ENCODE assay signal across 11 cellular contexts in genomic region chr5:124867064-124867707, GRCh38.
DNase-seq lines count a peak whose midpoint lies in the region; ATAC-seq, FAIRE-seq and TF ChIP-seq lines count a peak whose summit lies in the region.
"Had no signal": no experiment of that assay in that cellular context is flagged by ENCODE, and none has a peak within 500 bp of the region (broad histone marks: within the 10 kb centered on the region; RNA-seq: fewer than 3 reads in every experiment).

No MANE protein-coding gene starts in this region.

- H3K36me3 Mint-ChIP-seq in astrocyte (ENCODE audit: low read depth, unreplicated experiment): no peaks in the 10 kb centered on the region

- H3K9me3 Mint-ChIP-seq in astrocyte (ENCODE audit: unreplicated experiment): peaks cover 4% of the 10 kb centered on the region
- H3K9me3 Mint-ChIP-seq: activated B cell treated with CpG ODN at 0.5 μM for 24 hours had no signal

- peaks cover 34% of the 10 kb centered on the region for H3K4me1 Mint-ChIP-seq in astrocyte (ENCODE audit: low read depth, unreplicated experiment)

- no peak for ATAC-seq in GM21526 (IDR thresholded peaks at IDR 0.05; ENCODE audit: low FRiP score, unreplicated experiment)
- no peak for ATAC-seq in GM21576 (IDR thresholded peaks at IDR 0.05; ENCODE audit: unreplicated experiment)

- no peak for TF ChIP-seq EP300 in suprapubic skin (IDR thresholded peaks at IDR 0.05)

- 54% methylated on average over 7 of the region's 7 CpGs for WGBS in suprapubic skin

- peak overlapping the region; percentile 44 for H3K9ac ChIP-seq in astrocyte (ENCODE audit: low read length)

- no peaks in the 10 kb centered on the region for H4K20me1 ChIP-seq in astrocyte (ENCODE audit: insufficient read depth, low read length)

- H3K36me3 ChIP-seq in HEK293 (ENCODE audit: control insufficient read depth in 2 of 2, insufficient read depth in 1 of 2, low read length in 2 of 2) (no peaks in the 10 kb centered on the region), astrocyte (ENCODE audit: insufficient read depth, low read length) (no peaks in the 10 kb centered on the region), suprapubic skin (no peaks in the 10 kb centered on the region)

- H3K4me1 ChIP-seq in HEK293 (ENCODE audit: control insufficient read depth, insufficient read depth, low read length) (peaks cover 26% of the 10 kb centered on the region), astrocyte (ENCODE audit: insufficient read depth, low read length) (peaks cover 11% of the 10 kb centered on the region), suprapubic skin (peaks cover 17% of the 10 kb centered on the region)

- H3K4me2 ChIP-seq in astrocyte (ENCODE audit: low read length): peak overlapping the region; percentile 58

- peak overlapping the region; percentile 85 for H3K27ac Mint-ChIP-seq in astrocyte (ENCODE audit: unreplicated experiment)
- H3K27ac Mint-ChIP-seq: activated B cell treated with CpG ODN at 0.5 μM for 24 hours had no signal

- no peaks in the 10 kb centered on the region for H3K27me3 Mint-ChIP-seq in astrocyte (ENCODE audit: low read depth, unreplicated experiment)
- H3K27me3 Mint-ChIP-seq: activated B cell treated with CpG ODN at 0.5 μM for 24 hours had no signal

- no peak overlapping the region for H3K4me3 ChIP-seq in HEK293 (ENCODE audit: low read depth, low read length)
- H3K4me3 ChIP-seq in astrocyte (ENCODE audit: insufficient read depth, low read depth, low read length): peak overlapping the region; percentile 18
- no peak overlapping the region for H3K4me3 ChIP-seq in suprapubic skin

- no peaks in the 10 kb centered on the region for H3K79me2 ChIP-seq in astrocyte (ENCODE audit: insufficient read depth, low read length)

- CTCF ChIA-PET in HEK293 (lab: Yijun Ruan, JAX): interaction anchor here (0.6 kb wide), 2 partner anchors 704 to 1197 kb away, joined by 3 read pairs; no protein-coding TSS in a partner anchor

- H3K27me3 ChIP-seq in astrocyte (ENCODE audit: insufficient read depth, low read length): no peaks in the 10 kb centered on the region
- no peaks in the 10 kb centered on the region for H3K27me3 ChIP-seq in suprapubic skin

- H3K4me3 Mint-ChIP-seq in astrocyte (ENCODE audit: unreplicated experiment): no peak overlapping the region
- H3K4me3 Mint-ChIP-seq: activated B cell treated with CpG ODN at 0.5 μM for 24 hours had no signal

- H2AFZ ChIP-seq in astrocyte (ENCODE audit: low read depth, low read length): peak overlapping the region; percentile 60

- TF ChIP-seq CTCF in HEK293 (tag by site-specific recombination; IDR thresholded peaks at IDR 0.05) (no peak), astrocyte (IDR thresholded peaks at IDR 0.05; ENCODE audit: insufficient read depth, low read depth, low read length) (no peak), suprapubic skin (IDR thresholded peaks at IDR 0.05) (no peak)

- POLR2A ChIA-PET in HEK293 (lab: Yijun Ruan, JAX): no interaction called here

- peak; percentile 95 for DNase-seq in astrocyte (ENCODE audit: low read depth)
- DNase-seq in iris pigment epithelial cell (ENCODE audit: low read depth): peak; percentile 42
- no peak for DNase-seq in suprapubic skin (ENCODE audit: low spot score in 2 of 2)
- no peak for DNase-seq in activated CD4-positive, CD25-positive, alpha-beta regulatory T cell treated with anti-CD3 and anti-CD28 coated beads, Interleukin-2, amount 50 U/mL, for 72 hours
- DNase-seq: activated B cell treated with CpG ODN at 0.5 μM for 24 hours, DMS79 treated with DMSO at 0.1 percent for 48 hours, NCI-H2081 treated with DMSO at 0.1 percent for 48 hours had no signal

- H3K27ac ChIP-seq in HEK293 (ENCODE audit: extremely low read depth, low read depth, low read length) (peak overlapping the region; percentile 32; the same call in 1 of the 2 replicates), astrocyte (ENCODE audit: low read depth, low read length) (peak overlapping the region; percentile 66), suprapubic skin (peak overlapping the region; percentile 27)
- H3K27ac ChIP-seq: RWPE1 had no signal

- TF ChIP-seq POLR2A in suprapubic skin (IDR thresholded peaks at IDR 0.05): no peak

- H3K9me3 ChIP-seq in HEK293 (ENCODE audit: control insufficient read depth, insufficient read depth, low read depth, low read length): no peaks in the 10 kb centered on the region
- no peaks in the 10 kb centered on the region for H3K9me3 ChIP-seq in astrocyte (ENCODE audit: insufficient read depth, low read depth, low read length)
- no peaks in the 10 kb centered on the region for H3K9me3 ChIP-seq in suprapubic skin

- FAIRE-seq in astrocyte (lab: Jason Lieb, UNC): peak; percentile 68

TF ChIP-seq in HEK293, 187 proteins besides CTCF, POLR2A, EP300 and RAD21 (continues in another document):
- TF ChIP-seq PRDM10 (tag by site-specific recombination; IDR thresholded peaks at IDR 0.05) (peak; percentile 79), SP7 (tag by site-specific recombination; IDR thresholded peaks at IDR 0.05) (peak; percentile 21; the same call in 1 of the 2 replicates), ZFHX2 (tag by site-specific recombination; conservative IDR thresholded peaks at IDR 0.05) (peak; percentile 62), ZSCAN4 (tag by site-specific recombination; IDR thresholded peaks at IDR 0.05) (peak; percentile 86), ZBTB17 (tag by site-specific recombination; IDR thresholded peaks at IDR 0.05) (peak; percentile 14; the same call in 1 of the 2 replicates), HIC1 (tag by site-specific recombination; IDR thresholded peaks at IDR 0.05) (no peak), FEZF1 (tag by site-specific recombination; IDR thresholded peaks at IDR 0.05) (peak; percentile 76), GLIS1 (tag by site-specific recombination; IDR thresholded peaks at IDR 0.05) (no peak), ZNF692 (tag by site-specific recombination; IDR thresholded peaks at IDR 0.05) (peak; percentile 42; the same call in 1 of the 2 replicates)

Comparison
In these comparisons a context has a peak if more than half of its experiments do, and no peak if none do; other contexts are left out.
1. DNase-seq: peak in astrocyte (single experiment) and iris pigment epithelial cell (single experiment); none in suprapubic skin (0 of 2) and activated CD4-positive, CD25-positive, alpha-beta regulatory T cell treated with anti-CD3 and anti-CD28 coated beads, Interleukin-2, amount 50 U/mL, for 72 hours (single experiment).
2. Peak in every context shown above with its lines, with median percentiles within 50 percentile points of each other: H3K27ac ChIP-seq.